Comparison of ENCODE assay signal across 9 cellular contexts in genomic region chrX:104411800-104412199, GRCh38.
"Had no signal": no experiment of that assay in that cellular context is flagged by ENCODE, and none has a peak within 500 bp of the region (broad histone marks: within the 10 kb centered on the region; RNA-seq: fewer than 3 reads in every experiment).

No MANE protein-coding gene starts in this region.

- ATAC-seq: HCT116, HepG2 had no signal

- H3K4me3 ChIP-seq: GM23248, HAP-1 had no signal

- H3K27ac ChIP-seq: GM23248, HL-60 had no signal

- H3K4me1 ChIP-seq: HAP-1 had no signal

- H3K36me3 ChIP-seq: HAP-1 had no signal

- H2AFZ ChIP-seq: GM23248 had no signal

- H3K9me3 ChIP-seq: HAP-1 had no signal

- DNase-seq: GM23248, GOT3, H7, HFFc6, KBM-7 had no signal
